19 cellular contexts compared by ENCODE assay signal in genomic region chr10:30505543-30506298, GRCh38.
A peak's percentile ranks its signal among the peaks of the same experiment; 100 is the strongest.
DNase-seq lines count a peak whose midpoint lies in the region; ATAC-seq, FAIRE-seq and TF ChIP-seq lines count a peak whose summit lies in the region.
"Had no signal": no experiment of that assay in that cellular context is flagged by ENCODE, and none has a peak within 500 bp of the region (broad histone marks: within the 10 kb centered on the region; RNA-seq: fewer than 3 reads in every experiment).

No MANE protein-coding gene starts in this region.

- peak overlapping the region; percentile 31 for H2AFZ ChIP-seq in HepG2 (ENCODE audit: low read length)

- no peak for TF ChIP-seq RAD21 in HepG2 (CRISPR knock-in tag; IDR thresholded peaks at IDR 0.05)

- H3K27ac ChIP-seq in HepG2 (ENCODE audit: extremely low read length, insufficient read depth, low read length) = no peak overlapping the region
- peak overlapping the region; percentile 61 for H3K27ac ChIP-seq in suprapubic skin
- H3K27ac ChIP-seq: 22Rv1, cardiac muscle cell had no signal

- no peaks in the 10 kb centered on the region for H3K79me2 ChIP-seq in HepG2 (ENCODE audit: insufficient read depth, low read length)

- POLR2A ChIA-PET in HepG2 (lab: Yijun Ruan, JAX) = no interaction called here

- no peaks in the 10 kb centered on the region for H3K4me1 Mint-ChIP-seq in type B pancreatic cell (ENCODE audit: unreplicated experiment)

- BruUV-seq in HepG2 (replicated peaks; lab: Mats Ljungman, UMichigan) = no TSS peak

- no peaks in the 10 kb centered on the region for H3K9me3 ChIP-seq in HepG2 (ENCODE audit: low read length)
- H3K9me3 ChIP-seq in suprapubic skin = no peaks in the 10 kb centered on the region

- peak; percentile 77 for ATAC-seq in HepG2
- ATAC-seq in left colon = no peak
- no peak for ATAC-seq in GM21619 (IDR thresholded peaks at IDR 0.05; ENCODE audit: unreplicated experiment)
- ATAC-seq: SK-N-SH treated with all-trans-retinoic acid at 6 μM for 48 hours had no signal

- H3K4me3 ChIP-seq in HepG2 (replicated peaks in 1 of 3; ENCODE audit: insufficient read depth in 1 of 3, low read depth in 2 of 3, low read length in 3 of 3) (no peak overlapping the region; a peak in 1 of 6 replicates), suprapubic skin (no peak overlapping the region)
- H3K4me3 ChIP-seq: cardiac muscle cell had no signal

- no peak for TF ChIP-seq CTCF in HepG2 (CRISPR knock-in tag; IDR thresholded peaks at IDR 0.05)
- TF ChIP-seq CTCF in suprapubic skin (IDR thresholded peaks at IDR 0.05) = no peak
- TF ChIP-seq CTCF in type B pancreatic cell (conservative IDR thresholded peaks at IDR 0.05) = no peak

- H3K27ac Mint-ChIP-seq in type B pancreatic cell = no peak overlapping the region
- H3K27ac Mint-ChIP-seq: activated naive CD8-positive, alpha-beta T cell; H9 had no signal

- peaks cover 58% of the 10 kb centered on the region for H3K4me1 ChIP-seq in HepG2 (ENCODE audit: insufficient read depth, low read length)
- H3K4me1 ChIP-seq in suprapubic skin = peaks cover 3% of the 10 kb centered on the region

- H3K27me3 Mint-ChIP-seq in type B pancreatic cell = no peaks in the 10 kb centered on the region
- H3K27me3 Mint-ChIP-seq: activated naive CD8-positive, alpha-beta T cell had no signal

- no peaks in the 10 kb centered on the region for H3K36me3 Mint-ChIP-seq in type B pancreatic cell
- H3K36me3 Mint-ChIP-seq: activated naive CD8-positive, alpha-beta T cell had no signal

- no peak for TF ChIP-seq POLR2A in HepG2 (IDR thresholded peaks at IDR 0.05; ENCODE audit: insufficient read depth in 1 of 2, low read depth in 2 of 2, low read length in 2 of 2)
- TF ChIP-seq POLR2A in suprapubic skin (IDR thresholded peaks at IDR 0.05) = no peak

- FAIRE-seq in HepG2 (lab: Jason Lieb, UNC) = no peak

- H4K20me1 ChIP-seq in HepG2 (ENCODE audit: insufficient read depth, low read length) = no peaks in the 10 kb centered on the region

- H3K4me3 Mint-ChIP-seq in type B pancreatic cell = no peak overlapping the region
- H3K4me3 Mint-ChIP-seq: activated naive CD8-positive, alpha-beta T cell; H9 had no signal

- TF ChIP-seq EP300 in HepG2 (IDR thresholded peaks at IDR 0.05; ENCODE audit: low read depth in 2 of 2, low read length in 2 of 2) = no peak
- no peak for TF ChIP-seq EP300 in HepG2 (CRISPR knock-in tag; IDR thresholded peaks at IDR 0.05; ENCODE audit: borderline replicate concordance)
- no peak for TF ChIP-seq EP300 in suprapubic skin (IDR thresholded peaks at IDR 0.05)

- H3K27me3 ChIP-seq in HepG2 (ENCODE audit: control insufficient read depth in 1 of 2, insufficient read depth in 2 of 2, low read length in 2 of 2) (peaks cover 0 to 3% of the 10 kb centered on the region in 2 experiments; a peak in 1 of 5 replicates), suprapubic skin (no peaks in the 10 kb centered on the region)
- H3K27me3 ChIP-seq: cardiac muscle cell had no signal

- H3K9me3 Mint-ChIP-seq in type B pancreatic cell = peaks cover 7% of the 10 kb centered on the region
- H3K9me3 Mint-ChIP-seq: H9 had no signal

- DNase-seq in DMS153 (lab: John Stamatoyannopoulos, UW) (peak; percentile 12), DMS153 treated with DMSO at 0.1 percent for 48 hours (lab: John Stamatoyannopoulos, UW; ENCODE audit: unreplicated experiment) (no peak), NOMO-1 treated with dmso at 0.1 percent for 144 hours (lab: John Stamatoyannopoulos, UW; ENCODE audit: unreplicated experiment) (peak; percentile 25), HepG2 (ENCODE audit: low spot score) (peak; percentile 56), suprapubic skin (ENCODE audit: low spot score in 2 of 2) (no peak), left colon (no peak), type B pancreatic cell (ENCODE audit: extremely low spot score, unreplicated experiment) (no peak)
- DNase-seq: activated CD4-positive, CD25-positive, alpha-beta regulatory T cell treated with anti-CD3 and anti-CD28 coated beads, Interleukin-2, amount 50 U/mL, for 72 hours; activated CD8-positive, alpha-beta memory T cell treated with anti-CD3 and anti-CD28 coated beads, Interleukin-2, amount 50 U/mL, for 48 hours; COR-L47; foreskin fibroblast; H9; NCI-H1436; NCI-H526 had no signal

- no peaks in the 10 kb centered on the region for H3K36me3 ChIP-seq in HepG2 (replicated peaks in 1 of 2; ENCODE audit: control insufficient read depth in 1 of 2, insufficient read depth in 2 of 2, low read length in 2 of 2)
- H3K36me3 ChIP-seq in suprapubic skin = no peaks in the 10 kb centered on the region
- H3K36me3 ChIP-seq: cardiac muscle cell had no signal

- intact Hi-C loops in HepG2 (cut with micrococcal nuclease; ENCODE audit: unreplicated experiment) = no loop called here
- intact Hi-C loops in left colon (cut with DNase I, micrococcal nuclease) = no loop called here

- in situ Hi-C loops in HepG2 (cut with HindIII; ENCODE audit: extremely low pct_ligation_motif_present, low pct_unique_long_range_greater_than_20kb) = no loop called here

- H3K9ac ChIP-seq in HepG2 (ENCODE audit: insufficient read depth, low read depth, low read length) = no peak overlapping the region

- CTCF ChIA-PET in HepG2 (lab: Yijun Ruan, JAX; ENCODE audit: low intra/inter-chr PET ratio, low total read pairs) = no interaction called here

- WGBS in HepG2 (ENCODE audit: low lambda C conversion rate) = 33% methylated on average over 8 of the region's 8 CpGs
- WGBS in suprapubic skin = 85% methylated on average over 8 of the region's 8 CpGs

- H3K4me2 ChIP-seq in HepG2 (ENCODE audit: low read depth, low read length) = peak overlapping the region; percentile 53

TF ChIP-seq in HepG2, 621 proteins besides CTCF, POLR2A, EP300 and RAD21 (continues in another document):
- TF ChIP-seq ZNF564 (CRISPR knock-in tag; IDR thresholded peaks at IDR 0.05) = no peak
- peak; percentile 23; the same call in 1 of the 2 replicates for TF ChIP-seq HNF4A (CRISPR knock-in tag; IDR thresholded peaks at IDR 0.05)
- peak; percentile 29; the same call in 1 of the 2 replicates for TF ChIP-seq NCOA2 (CRISPR knock-in tag; IDR thresholded peaks at IDR 0.05)
- peak; percentile 48 for TF ChIP-seq SAP130 (CRISPR knock-in tag; IDR thresholded peaks at IDR 0.05; ENCODE audit: low read depth)
- no peak for TF ChIP-seq ZNF83 (CRISPR knock-in tag; IDR thresholded peaks at IDR 0.05; ENCODE audit: borderline replicate concordance)
- TF ChIP-seq ERF (CRISPR knock-in tag; IDR thresholded peaks at IDR 0.05) = peak; percentile 33; the same call in 1 of the 2 replicates
- no peak for TF ChIP-seq TIGD3 (CRISPR knock-in tag; IDR thresholded peaks at IDR 0.05; ENCODE audit: borderline replicate concordance)
- no peak for TF ChIP-seq TEAD3 (CRISPR knock-in tag; optimal IDR thresholded peaks at IDR 0.05; ENCODE audit: borderline replicate concordance)
- TF ChIP-seq SIX1 (CRISPR knock-in tag; IDR thresholded peaks at IDR 0.05; ENCODE audit: borderline replicate concordance) = peak; percentile 23; the same call in 1 of the 2 replicates
- 0 out of 2 replicates have a peak, but pooled peaks have one; percentile 36 for TF ChIP-seq TFAP4 (IDR thresholded peaks at IDR 0.05; ENCODE audit: borderline replicate concordance, low read depth)
- TF ChIP-seq AHR (CRISPR knock-in tag; IDR thresholded peaks at IDR 0.05) = no peak
- TF ChIP-seq ETV5 (CRISPR knock-in tag; IDR thresholded peaks at IDR 0.05; ENCODE audit: borderline replicate concordance) = peak; percentile 12; the same call in 1 of the 2 replicates
- peak; percentile 51 for TF ChIP-seq PAXIP1 (CRISPR knock-in tag; conservative IDR thresholded peaks at IDR 0.05)

Comparison
In these comparisons a context has a peak if more than half of its experiments do, and no peak if none do; other contexts are left out.
1. DNase-seq: peak in DMS153 (single experiment), NOMO-1 treated with dmso at 0.1 percent for 144 hours (single experiment) and HepG2 (single experiment); none in DMS153 treated with DMSO at 0.1 percent for 48 hours (single experiment), suprapubic skin (0 of 2), left colon (0 of 2) and type B pancreatic cell (single experiment).